Comparison of ENCODE assay signal across 9 cellular contexts in the genomic region with DNA sequence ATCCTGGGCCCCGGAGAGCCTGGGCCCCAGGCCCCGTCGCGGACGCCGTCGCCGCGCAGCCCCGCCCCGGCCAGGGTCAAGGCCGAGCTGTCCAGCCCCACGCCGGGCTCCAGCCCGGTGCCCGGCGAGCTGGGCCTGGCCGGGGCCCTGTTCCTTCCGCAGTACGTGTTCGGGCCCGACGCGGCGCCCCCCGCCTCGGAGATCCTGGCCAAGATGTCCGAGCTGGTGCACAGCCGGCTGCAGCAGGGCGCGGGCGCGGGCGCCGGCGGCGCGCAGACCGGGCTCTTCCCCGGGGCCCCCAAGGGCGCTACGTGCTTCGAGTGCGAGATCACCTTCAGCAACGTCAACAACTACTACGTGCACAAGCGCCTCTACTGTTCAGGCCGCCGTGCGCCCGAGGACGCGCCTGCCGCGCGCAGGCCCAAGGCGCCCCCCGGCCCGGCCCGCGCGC. TPM values are rescaled to one million over a fixed set of nuclear protein-coding genes. Genes with fewer than 3 reads are reported as not detected.
DNase-seq lines count a peak whose midpoint lies in the region; ATAC-seq and TF ChIP-seq lines count a peak whose summit lies in the region.
"Had no signal": no experiment of that assay in that cellular context is flagged by ENCODE, and none has a peak within 500 bp of the region (broad histone marks: within the 10 kb centered on the region; RNA-seq: fewer than 3 reads in every experiment).

No MANE protein-coding gene starts in this region.

- H3K9me3 Mint-ChIP-seq in HFFc6: no peaks in the 10 kb centered on the region
- H3K9me3 Mint-ChIP-seq in stimulated activated memory B cell treated with anti-CD40 and anti-IgM and Interleukin-4, amounts not matched to agents 10 μg/mL and 1 μg/mL and 100 μg/mL, for 72 hours: no peaks in the 10 kb centered on the region

- peak; percentile 16 for DNase-seq in HFFc6
- DNase-seq in cardiac fibroblast (ENCODE audit: low read depth in 2 of 2): peak; percentile 30 to 43
- DNase-seq in islet precursor cell: peak; percentile 71
- no peak for DNase-seq in ACHN
- DNase-seq in sciatic nerve (ENCODE audit: low spot score): no peak
- DNase-seq in NCI-H82 treated with DMSO at 0.1 percent for 48 hours (lab: John Stamatoyannopoulos, UW; ENCODE audit: unreplicated experiment): no peak
- DNase-seq: NCI-H2171 treated with DMSO at 0.1 percent for 48 hours had no signal

- H3K27me3 Mint-ChIP-seq in HFFc6 (ENCODE audit: insufficient read depth): peaks cover 2% of the 10 kb centered on the region; the same call in 1 of the 2 replicates
- peaks cover 2% of the 10 kb centered on the region for H3K27me3 Mint-ChIP-seq in stimulated activated memory B cell treated with anti-CD40 and anti-IgM and Interleukin-4, amounts not matched to agents 10 μg/mL and 1 μg/mL and 100 μg/mL, for 72 hours

- peaks cover 6% of the 10 kb centered on the region; the same call in 1 of the 2 replicates for H3K4me1 Mint-ChIP-seq in HFFc6 (ENCODE audit: low read depth)
- H3K4me1 Mint-ChIP-seq in stimulated activated memory B cell treated with anti-CD40 and anti-IgM and Interleukin-4, amounts not matched to agents 10 μg/mL and 1 μg/mL and 100 μg/mL, for 72 hours: peaks cover 31% of the 10 kb centered on the region

- no peak overlapping the region for H3K27ac Mint-ChIP-seq in HFFc6
- no peak overlapping the region for H3K27ac Mint-ChIP-seq in stimulated activated memory B cell treated with anti-CD40 and anti-IgM and Interleukin-4, amounts not matched to agents 10 μg/mL and 1 μg/mL and 100 μg/mL, for 72 hours

- H3K4me3 Mint-ChIP-seq in HFFc6: no peak overlapping the region
- no peak overlapping the region for H3K4me3 Mint-ChIP-seq in stimulated activated memory B cell treated with anti-CD40 and anti-IgM and Interleukin-4, amounts not matched to agents 10 μg/mL and 1 μg/mL and 100 μg/mL, for 72 hours

- no peak overlapping the region for H3K4me3 ChIP-seq in cardiac fibroblast (replicated peaks in 1 of 2; ENCODE audit: low read depth in 2 of 2, low read length in 2 of 2)

- intact Hi-C loops in sciatic nerve (cut with DNase I): no loop called here

- H3K36me3 Mint-ChIP-seq in HFFc6 (ENCODE audit: low read depth): no peaks in the 10 kb centered on the region; the same call in 1 of the 2 replicates
- peaks cover 10% of the 10 kb centered on the region for H3K36me3 Mint-ChIP-seq in stimulated activated memory B cell treated with anti-CD40 and anti-IgM and Interleukin-4, amounts not matched to agents 10 μg/mL and 1 μg/mL and 100 μg/mL, for 72 hours

- TF ChIP-seq CTCF in HFFc6 (IDR thresholded peaks at IDR 0.05) (no peak), cardiac fibroblast (IDR thresholded peaks at IDR 0.05; ENCODE audit: low read depth, low read length) (no peak)

- in situ Hi-C loops in ACHN (cut with HindIII; ENCODE audit: low pct_ligation_motif_present, low pct_unique_long_range_greater_than_20kb, low sequenced_read_pairs): loop anchor here (25.0 kb wide), 1 partner anchor 96 kb away; no protein-coding TSS in a partner anchor

- peak; percentile 32 for ATAC-seq in stimulated activated memory B cell treated with anti-CD40 and anti-IgM and Interleukin-4, amounts not matched to agents 10 μg/mL and 1 μg/mL and 100 μg/mL, for 72 hours
- ATAC-seq in sciatic nerve: no peak
- no peak for ATAC-seq in HG03280 (IDR thresholded peaks at IDR 0.05; ENCODE audit: unreplicated experiment)

RNA-seq across cellular contexts. Expression of gene ZC3H18, which starts 36.8 kb away (rescaled TPM):
- 10 to 100 TPM; 37.9 to 49.3 (median 42.8) TPM for total RNA-seq in HFFc6 (2021; fragmentation: NEBNext Ultra II Directional; extraction: Animal tissue kit (Norgen Biotek cat#: 25700))
- total RNA-seq in sciatic nerve: 46.9 TPM

Comparison
In these comparisons a context has a peak if more than half of its experiments do, and no peak if none do; other contexts are left out.
1. DNase-seq: peak in HFFc6 (single experiment), cardiac fibroblast (2 of 2) and islet precursor cell (single experiment); none in ACHN (single experiment), sciatic nerve (single experiment) and NCI-H82 treated with DMSO at 0.1 percent for 48 hours (single experiment).